ENCODE assay signal across 15 cellular contexts in the genomic region with DNA sequence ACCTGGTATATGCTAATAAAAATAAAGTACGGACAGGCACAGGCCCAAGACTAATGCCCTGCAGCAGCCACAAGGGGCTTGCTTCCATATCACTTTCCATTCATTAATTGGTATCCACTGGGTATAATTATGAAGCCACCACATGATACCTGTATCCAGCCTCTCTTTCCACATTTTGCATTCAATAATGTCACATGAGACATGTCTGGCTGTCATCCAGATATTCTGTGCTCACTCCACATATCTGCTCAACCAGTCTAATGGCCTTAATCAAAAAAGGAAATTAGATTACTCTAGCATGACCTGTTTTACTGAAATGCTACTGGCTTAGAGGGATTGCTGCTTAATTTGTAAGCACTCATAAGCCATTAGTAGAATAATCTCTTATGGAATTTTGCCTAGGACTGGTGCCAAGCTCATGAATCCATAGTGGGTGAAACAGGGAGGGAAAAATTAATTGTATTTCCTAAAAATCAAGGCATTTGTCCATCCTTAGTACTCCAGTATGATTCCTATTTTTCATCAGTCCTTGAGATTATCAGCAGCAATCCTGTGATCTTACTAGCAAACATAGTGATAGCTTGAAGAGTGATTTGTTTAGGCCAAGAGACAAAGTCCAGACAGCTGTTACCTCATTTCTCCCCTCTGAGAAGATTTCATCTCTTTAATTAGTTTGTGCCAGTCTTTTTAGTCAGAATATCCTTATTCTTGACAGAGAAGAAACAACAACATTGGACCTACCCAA.
DNase-seq lines count a peak whose midpoint lies in the region; ATAC-seq and TF ChIP-seq lines count a peak whose summit lies in the region.
"Had no signal": no experiment of that assay in that cellular context is flagged by ENCODE, and none has a peak within 500 bp of the region (broad histone marks: within the 10 kb centered on the region; RNA-seq: fewer than 3 reads in every experiment).

No MANE protein-coding gene starts in this region.

- no peaks in the 10 kb centered on the region for H3K9me3 Mint-ChIP-seq in endodermal cell
- H3K9me3 Mint-ChIP-seq: GM23338; stimulated activated naive CD8-positive, alpha-beta T cell treated with anti-CD3 and anti-CD28 coated beads, Interleukin-15, amount 100 ng/mL, for 72 hours; WTC11 had no signal

- H3K27ac Mint-ChIP-seq in endodermal cell, result no peak overlapping the region
- H3K27ac Mint-ChIP-seq: GM23338; stimulated activated naive CD8-positive, alpha-beta T cell treated with anti-CD3 and anti-CD28 coated beads, Interleukin-15, amount 100 ng/mL, for 72 hours; WTC11 had no signal

- no peaks in the 10 kb centered on the region for H3K9me3 ChIP-seq in endodermal cell (ENCODE audit: control insufficient read depth, low read length)
- H3K9me3 ChIP-seq: gastroesophageal sphincter, SJCRH30 had no signal

- 100% methylated on average over 1 of the region's 1 CpG; no CpG with 5 or more reads in 1 of the 2 experiments for WGBS in endodermal cell (ENCODE audit: insufficient coverage in 1 of 2, insufficient read length in 1 of 2), 2 experiments

- no peaks in the 10 kb centered on the region for H3K27me3 ChIP-seq in endodermal cell (ENCODE audit: control insufficient read depth, insufficient read depth, low read length, poor library complexity, severe bottlenecking)
- H3K27me3 ChIP-seq: gastroesophageal sphincter, SJCRH30 had no signal

- no peak overlapping the region for H3K4me3 Mint-ChIP-seq in endodermal cell
- H3K4me3 Mint-ChIP-seq: GM23338; stimulated activated naive CD8-positive, alpha-beta T cell treated with anti-CD3 and anti-CD28 coated beads, Interleukin-15, amount 100 ng/mL, for 72 hours; WTC11 had no signal

- no peak overlapping the region for H3K4me3 ChIP-seq in endodermal cell (ENCODE audit: low read length)
- H3K4me3 ChIP-seq: gastroesophageal sphincter, GM23338, SJCRH30 had no signal

- no peak for DNase-seq in left ventricle myocardium superior
- no peak for DNase-seq in Right ventricle myocardium superior
- DNase-seq in NCI-H82 (lab: John Stamatoyannopoulos, UW), result peak; percentile 90
- DNase-seq in endodermal cell, result no peak
- no peak for DNase-seq in SKM-1 (lab: John Stamatoyannopoulos, UW; ENCODE audit: unreplicated experiment)
- no peak for DNase-seq in NCI-H526 (lab: John Stamatoyannopoulos, UW)
- no peak for DNase-seq in CD1c-positive myeloid dendritic cell (ENCODE audit: extremely low spot score)
- DNase-seq: activated naive CD4-positive, alpha-beta T cell treated with Interleukin-2 at 50 U/mL for 16 hours; midbrain; SJCRH30; stimulated activated naive CD8-positive, alpha-beta T cell treated with anti-CD3 and anti-CD28 coated beads, Interleukin-15, amount 100 ng/mL, for 72 hours had no signal

- intact Hi-C loops in left ventricle myocardium superior (cut with micrococcal nuclease) (no loop called here), Right ventricle myocardium superior (cut with DNase I) (loop anchor here (10.0 kb wide), 1 partner anchor 52 kb away; no protein-coding TSS in a partner anchor)

- no peak overlapping the region for H3K9ac ChIP-seq in endodermal cell (ENCODE audit: extremely low read depth, low read length, poor library complexity, severe bottlenecking)

- peaks cover 6% of the 10 kb centered on the region for H3K4me1 ChIP-seq in endodermal cell (ENCODE audit: control insufficient read depth, insufficient read depth, low read length)
- H3K4me1 ChIP-seq: gastroesophageal sphincter, SJCRH30 had no signal

- no peaks in the 10 kb centered on the region for H3K27me3 Mint-ChIP-seq in endodermal cell (ENCODE audit: insufficient read depth)
- H3K27me3 Mint-ChIP-seq: stimulated activated naive CD8-positive, alpha-beta T cell treated with anti-CD3 and anti-CD28 coated beads, Interleukin-15, amount 100 ng/mL, for 72 hours had no signal

- TF ChIP-seq CTCF in endodermal cell (conservative IDR thresholded peaks at IDR 0.05), result peak; percentile 54

- no peak overlapping the region for H3K27ac ChIP-seq in endodermal cell (ENCODE audit: low read depth, low read length)
- H3K27ac ChIP-seq: gastroesophageal sphincter, SJCRH30 had no signal

- no peaks in the 10 kb centered on the region for H3K36me3 Mint-ChIP-seq in endodermal cell (ENCODE audit: low read depth)
- H3K36me3 Mint-ChIP-seq: WTC11 had no signal

- H3K4me1 Mint-ChIP-seq in endodermal cell, result peaks cover 26% of the 10 kb centered on the region

- ATAC-seq in left ventricle myocardium superior, result peak; percentile 19
- no peak for ATAC-seq in Right ventricle myocardium superior (ENCODE audit: poor library complexity)
- ATAC-seq in HG02642 (IDR thresholded peaks at IDR 0.05; ENCODE audit: poor library complexity, unreplicated experiment), result no peak
- ATAC-seq: gastroesophageal sphincter; GM23338; stimulated activated naive CD8-positive, alpha-beta T cell treated with anti-CD3 and anti-CD28 coated beads, Interleukin-15, amount 100 ng/mL, for 72 hours; WTC11 had no signal

- no peaks in the 10 kb centered on the region for H3K36me3 ChIP-seq in endodermal cell (ENCODE audit: control insufficient read depth, insufficient read depth, low read length)
- H3K36me3 ChIP-seq: gastroesophageal sphincter, SJCRH30 had no signal
